Comparison of ENCODE assay signal across 7 cellular contexts in the genomic region with DNA sequence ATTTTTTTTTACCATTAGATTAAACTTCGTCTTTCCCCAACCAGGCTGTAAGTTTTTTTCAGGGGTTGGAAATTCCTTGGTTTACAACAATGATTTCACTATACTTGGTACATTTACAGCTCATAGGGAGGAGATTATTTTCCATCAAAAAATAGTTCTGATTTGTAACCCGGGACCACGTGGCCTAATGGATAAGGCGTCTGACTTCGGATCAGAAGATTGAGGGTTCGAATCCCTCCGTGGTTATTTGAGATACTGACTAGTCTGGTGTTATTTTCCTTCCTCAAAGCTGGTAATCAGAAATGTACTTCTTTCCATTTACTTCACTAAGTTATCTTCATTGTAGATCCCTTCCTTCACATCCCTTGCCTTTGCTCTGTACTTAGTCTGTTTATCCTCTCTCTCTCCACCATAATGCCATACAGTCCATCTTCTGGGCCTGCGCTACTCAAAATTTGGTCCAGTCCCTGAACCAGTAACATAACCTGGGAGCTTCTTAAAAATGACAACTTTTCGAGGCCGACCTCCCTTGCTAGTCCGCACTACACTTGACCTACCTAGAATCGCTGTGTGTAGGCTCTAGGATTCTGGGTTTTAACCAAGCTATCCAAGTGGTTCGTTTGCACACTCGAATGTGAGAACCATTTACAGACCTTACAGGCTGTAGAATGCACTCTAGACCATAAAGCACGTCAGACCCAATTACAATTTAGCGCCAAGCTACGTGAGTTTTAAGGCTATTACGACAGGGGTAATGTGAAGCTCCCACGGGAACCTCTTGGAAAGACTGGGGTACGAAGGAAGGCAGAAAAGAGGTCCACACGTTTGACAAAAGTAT. TPM values are rescaled to one million over a fixed set of nuclear protein-coding genes. Genes with fewer than 3 reads are reported as not detected.
DNase-seq lines count a peak whose midpoint lies in the region; ATAC-seq and TF ChIP-seq lines count a peak whose summit lies in the region.

No MANE protein-coding gene starts in this region.

- TF ChIP-seq EP300 in neural cell (conservative IDR thresholded peaks at IDR 0.05; ENCODE audit: poor library complexity, severe bottlenecking): no peak

- H3K36me3 ChIP-seq in neural cell (ENCODE audit: insufficient read depth, low read length) (no peaks in the 10 kb centered on the region), aorta (ENCODE audit: control insufficient read depth in 1 of 2, insufficient read depth in 2 of 2, low read length in 1 of 2) (no peaks in the 10 kb centered on the region)

- no peak for TF ChIP-seq RAD21 in neural cell (conservative IDR thresholded peaks at IDR 0.05)

- WGBS in aorta, 2 donors: 46 to 53% methylated on average over 21 of the region's 21 CpGs

- H3K9me3 Mint-ChIP-seq in activated T-cell treated with anti-CD3 and anti-CD28 coated beads, Interleukin-2, amount 50 U/mL, for 24 hours: peaks cover 6% of the 10 kb centered on the region

- H3K27me3 ChIP-seq in neural cell (ENCODE audit: insufficient read depth, low read depth, low read length) (peaks cover 46% of the 10 kb centered on the region), aorta (ENCODE audit: control insufficient read depth in 1 of 2, insufficient read depth in 2 of 2, low read length in 1 of 2) (peaks cover 0 to 2% of the 10 kb centered on the region in 2 donors)

- TF ChIP-seq CTCF in GM10266 (IDR thresholded peaks at IDR 0.05; ENCODE audit: control insufficient read depth, insufficient read depth, low read depth, missing control alignments) (no peak), neural cell (IDR thresholded peaks at IDR 0.05; ENCODE audit: poor library complexity, severe bottlenecking) (no peak)

- H3F3A ChIP-seq in neural cell (ENCODE audit: insufficient read depth, low read length, poor library complexity, severe bottlenecking): peaks cover 5% of the 10 kb centered on the region

- H3K9me2 ChIP-seq in neural cell (ENCODE audit: insufficient read depth, low read length): no peaks in the 10 kb centered on the region

- H3K79me2 ChIP-seq in neural cell (replicated peaks; ENCODE audit: insufficient read depth, low read length): no peaks in the 10 kb centered on the region

- no peaks in the 10 kb centered on the region for H4K20me1 ChIP-seq in neural cell (ENCODE audit: insufficient read depth)

- peaks cover 2% of the 10 kb centered on the region for H3K36me3 Mint-ChIP-seq in activated T-cell treated with anti-CD3 and anti-CD28 coated beads, Interleukin-2, amount 50 U/mL, for 24 hours (ENCODE audit: low read depth)

- ATAC-seq in aorta (ENCODE audit: low FRiP score): peak; percentile 93

- H3K4me2 ChIP-seq in neural cell (ENCODE audit: low read length): no peak overlapping the region

- peak; percentile 27 for DNase-seq in GM10266 (ENCODE audit: extremely low spot score)
- peak; percentile 96 for DNase-seq in HS-27A (ENCODE audit: low read depth)
- peak; percentile 78 for DNase-seq in NOMO-1 treated with DMSO at 0.1 percent for 48 hours (lab: John Stamatoyannopoulos, UW; ENCODE audit: unreplicated experiment)
- DNase-seq in activated T-cell treated with anti-CD3 and anti-CD28 coated beads, Interleukin-2, amount 50 U/mL, for 24 hours: peak; percentile 48
- peak; percentile 98 for DNase-seq in fibroblast of peridontal ligament (ENCODE audit: extremely low read depth)
- DNase-seq in aorta: no peak

- peak overlapping the region; percentile 96 for H3K27ac Mint-ChIP-seq in activated T-cell treated with anti-CD3 and anti-CD28 coated beads, Interleukin-2, amount 50 U/mL, for 24 hours

- H3K4me1 ChIP-seq in aorta (ENCODE audit: control insufficient read depth in 1 of 2, insufficient read depth in 2 of 2, low read length in 2 of 2): no peaks in the 10 kb centered on the region

- H3K9me3 ChIP-seq in neural cell (ENCODE audit: low read length): no peaks in the 10 kb centered on the region
- no peaks in the 10 kb centered on the region for H3K9me3 ChIP-seq in aorta (ENCODE audit: control insufficient read depth, low read length)

- H3K27me3 Mint-ChIP-seq in activated T-cell treated with anti-CD3 and anti-CD28 coated beads, Interleukin-2, amount 50 U/mL, for 24 hours: peaks cover 13% of the 10 kb centered on the region

- peaks cover 30% of the 10 kb centered on the region for H3K4me1 Mint-ChIP-seq in activated T-cell treated with anti-CD3 and anti-CD28 coated beads, Interleukin-2, amount 50 U/mL, for 24 hours (ENCODE audit: low read depth)

- no peak overlapping the region for H3K27ac ChIP-seq in neural cell (ENCODE audit: low read length)
- H3K27ac ChIP-seq in aorta (ENCODE audit: low read depth in 1 of 2, low read length in 2 of 2): no peak overlapping the region

- intact Hi-C loops in aorta (cut with DNase I): no loop called here

- H3K4me3 ChIP-seq in neural cell (ENCODE audit: low read length) (peak overlapping the region; percentile 72), aorta (ENCODE audit: low read length in 2 of 2) (no peak overlapping the region)

- peak overlapping the region; percentile 84 for H3K4me3 Mint-ChIP-seq in activated T-cell treated with anti-CD3 and anti-CD28 coated beads, Interleukin-2, amount 50 U/mL, for 24 hours

- no peak overlapping the region for H3K9ac ChIP-seq in neural cell (ENCODE audit: low read length)

- no peak overlapping the region for H2AFZ ChIP-seq in neural cell (ENCODE audit: low read depth, low read length)

TF ChIP-seq in neural cell, 6 proteins besides CTCF, POLR2A, EP300 and RAD21:
- TF ChIP-seq MXI1 (conservative IDR thresholded peaks at IDR 0.05; ENCODE audit: poor library complexity, severe bottlenecking): no peak
- no peak for TF ChIP-seq SMC3 (conservative IDR thresholded peaks at IDR 0.05; ENCODE audit: poor library complexity)
- TF ChIP-seq, protein P1, sequence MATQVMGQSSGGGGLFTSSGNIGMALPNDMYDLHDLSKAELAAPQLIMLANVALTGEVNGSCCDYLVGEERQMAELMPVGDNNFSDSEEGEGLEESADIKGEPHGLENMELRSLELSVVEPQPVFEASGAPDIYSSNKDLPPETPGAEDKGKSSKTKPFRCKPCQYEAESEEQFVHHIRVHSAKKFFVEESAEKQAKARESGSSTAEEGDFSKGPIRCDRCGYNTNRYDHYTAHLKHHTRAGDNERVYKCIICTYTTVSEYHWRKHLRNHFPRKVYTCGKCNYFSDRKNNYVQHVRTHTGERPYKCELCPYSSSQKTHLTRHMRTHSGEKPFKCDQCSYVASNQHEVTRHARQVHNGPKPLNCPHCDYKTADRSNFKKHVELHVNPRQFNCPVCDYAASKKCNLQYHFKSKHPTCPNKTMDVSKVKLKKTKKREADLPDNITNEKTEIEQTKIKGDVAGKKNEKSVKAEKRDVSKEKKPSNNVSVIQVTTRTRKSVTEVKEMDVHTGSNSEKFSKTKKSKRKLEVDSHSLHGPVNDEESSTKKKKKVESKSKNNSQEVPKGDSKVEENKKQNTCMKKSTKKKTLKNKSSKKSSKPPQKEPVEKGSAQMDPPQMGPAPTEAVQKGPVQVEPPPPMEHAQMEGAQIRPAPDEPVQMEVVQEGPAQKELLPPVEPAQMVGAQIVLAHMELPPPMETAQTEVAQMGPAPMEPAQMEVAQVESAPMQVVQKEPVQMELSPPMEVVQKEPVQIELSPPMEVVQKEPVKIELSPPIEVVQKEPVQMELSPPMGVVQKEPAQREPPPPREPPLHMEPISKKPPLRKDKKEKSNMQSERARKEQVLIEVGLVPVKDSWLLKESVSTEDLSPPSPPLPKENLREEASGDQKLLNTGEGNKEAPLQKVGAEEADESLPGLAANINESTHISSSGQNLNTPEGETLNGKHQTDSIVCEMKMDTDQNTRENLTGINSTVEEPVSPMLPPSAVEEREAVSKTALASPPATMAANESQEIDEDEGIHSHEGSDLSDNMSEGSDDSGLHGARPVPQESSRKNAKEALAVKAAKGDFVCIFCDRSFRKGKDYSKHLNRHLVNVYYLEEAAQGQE (IDR thresholded peaks at IDR 0.05; ENCODE audit: borderline replicate concordance): no peak
- no peak for TF ChIP-seq TAF1 (IDR thresholded peaks at IDR 0.05; ENCODE audit: low read depth)
- no peak for TF ChIP-seq EZH2 (IDR thresholded peaks at IDR 0.05; ENCODE audit: borderline replicate concordance, insufficient read depth, low read length, poor library complexity, severe bottlenecking)
- TF ChIP-seq POLR2AphosphoS5 (IDR thresholded peaks at IDR 0.05): no peak

RNA-seq across cellular contexts. Expression of a gene that starts 42.1 kb away (rescaled TPM):
- polyA plus RNA-seq in neural cell: 0.42 and 2.2 TPM in 2 replicates
- polyA minus RNA-seq in neural cell: 4.1 and 5.4 TPM in 2 replicates
- total RNA-seq in aorta: 10 to 100 TPM; 12.8 to 53.7 TPM
- polyA plus RNA-seq in aorta: 10 to 100 TPM in 1 of 2 donors, 1 to 10 TPM in 1; 9.1 to 18.2 TPM

Comparison
In these comparisons a context has a peak if more than half of its experiments do, and no peak if none do; other contexts are left out.
1. DNase-seq: peak in GM10266 (single experiment), HS-27A (single experiment), NOMO-1 treated with DMSO at 0.1 percent for 48 hours (single experiment), activated T-cell treated with anti-CD3 and anti-CD28 coated beads, Interleukin-2, amount 50 U/mL, for 24 hours (single experiment) and fibroblast of peridontal ligament (single experiment); none in aorta (0 of 2).